Comparison of ENCODE assay signal across 9 cellular contexts in genomic region chr6:44221961-44222335, GRCh38. TPM values are rescaled to one million over a fixed set of nuclear protein-coding genes. Genes with fewer than 3 reads are reported as not detected.
DNase-seq lines count a peak whose midpoint lies in the region; ATAC-seq and TF ChIP-seq lines count a peak whose summit lies in the region.
"Had no signal": no experiment of that assay in that cellular context is flagged by ENCODE, and none has a peak within 500 bp of the region (broad histone marks: within the 10 kb centered on the region; RNA-seq: fewer than 3 reads in every experiment).

No MANE protein-coding gene starts in this region.

- DNase-seq in natural killer cell (no peak), breast epithelium (ENCODE audit: low spot score in 2 of 2) (no peak), vagina (ENCODE audit: extremely low spot score in 2 of 2) (no peak), glutamatergic neuron (no peak), HuH-7 (ENCODE audit: low spot score) (no peak), NCI-H2227 (lab: John Stamatoyannopoulos, UW; ENCODE audit: unreplicated experiment) (no peak)
- no peak for DNase-seq in natural killer cell treated with Interleukin-12 subunit alpha and Interleukin-12 subunit beta and Interleukin-15 and Interleukin-18, amount 100 ng/mL, for 72 hours (ENCODE audit: low spot score)
- DNase-seq in naive thymus-derived CD8-positive, alpha-beta T cell = no peak

- no peak for ATAC-seq in natural killer cell
- ATAC-seq in natural killer cell treated with Interleukin-12 subunit alpha and Interleukin-12 subunit beta and Interleukin-15 and Interleukin-18, amount 100 ng/mL, for 72 hours = no peak
- no peak for ATAC-seq in naive thymus-derived CD8-positive, alpha-beta T cell

- H3K9me3 Mint-ChIP-seq in natural killer cell = no peaks in the 10 kb centered on the region
- H3K9me3 Mint-ChIP-seq in natural killer cell treated with Interleukin-12 subunit alpha and Interleukin-12 subunit beta and Interleukin-15 and Interleukin-18, amount 100 ng/mL, for 72 hours = no peaks in the 10 kb centered on the region
- no peaks in the 10 kb centered on the region for H3K9me3 Mint-ChIP-seq in naive thymus-derived CD8-positive, alpha-beta T cell
- H3K9me3 Mint-ChIP-seq in glutamatergic neuron (ENCODE audit: unreplicated experiment) = no peaks in the 10 kb centered on the region

- POLR2A ChIA-PET in naive thymus-derived CD8-positive, alpha-beta T cell (lab: Charles Lee) = interaction anchor here (1.4 to 5.4 kb wide), 3 partner anchors 16 to 47 kb away, joined by 3 to 47 read pairs (median 9); partner anchors contain the start of gene HSP90AB1

- H3K4me3 Mint-ChIP-seq in natural killer cell = peak overlapping the region; percentile 10
- no peak overlapping the region for H3K4me3 Mint-ChIP-seq in natural killer cell treated with Interleukin-12 subunit alpha and Interleukin-12 subunit beta and Interleukin-15 and Interleukin-18, amount 100 ng/mL, for 72 hours
- H3K4me3 Mint-ChIP-seq in naive thymus-derived CD8-positive, alpha-beta T cell = peak overlapping the region in 7 of 10 donors; percentile 26 to 91 (median 42)
- no peak overlapping the region for H3K4me3 Mint-ChIP-seq in glutamatergic neuron (ENCODE audit: unreplicated experiment)

- H3K27me3 Mint-ChIP-seq in natural killer cell (ENCODE audit: low read depth in 2 of 2) (peaks cover 0 to 8% of the 10 kb centered on the region in 2 donors), glutamatergic neuron (ENCODE audit: unreplicated experiment) (peaks cover 6% of the 10 kb centered on the region)
- peaks cover 0 to 4% of the 10 kb centered on the region in 2 donors for H3K27me3 Mint-ChIP-seq in natural killer cell treated with Interleukin-12 subunit alpha and Interleukin-12 subunit beta and Interleukin-15 and Interleukin-18, amount 100 ng/mL, for 72 hours
- H3K27me3 Mint-ChIP-seq in naive thymus-derived CD8-positive, alpha-beta T cell = peaks cover 0 to 2% (median 0%) of the 10 kb centered on the region in 5 donors

- no peaks in the 10 kb centered on the region for H3K36me3 Mint-ChIP-seq in natural killer cell
- no peaks in the 10 kb centered on the region for H3K36me3 Mint-ChIP-seq in natural killer cell treated with Interleukin-12 subunit alpha and Interleukin-12 subunit beta and Interleukin-15 and Interleukin-18, amount 100 ng/mL, for 72 hours
- H3K36me3 Mint-ChIP-seq in naive thymus-derived CD8-positive, alpha-beta T cell = no peaks in the 10 kb centered on the region
- no peaks in the 10 kb centered on the region for H3K36me3 Mint-ChIP-seq in glutamatergic neuron (ENCODE audit: unreplicated experiment)

- H3K27ac Mint-ChIP-seq in natural killer cell = peak overlapping the region in 1 of 2 donors; percentile 65
- no peak overlapping the region for H3K27ac Mint-ChIP-seq in natural killer cell treated with Interleukin-12 subunit alpha and Interleukin-12 subunit beta and Interleukin-15 and Interleukin-18, amount 100 ng/mL, for 72 hours
- H3K27ac Mint-ChIP-seq in naive thymus-derived CD8-positive, alpha-beta T cell = peak overlapping the region in 1 of 10 donors; percentile 65
- H3K27ac Mint-ChIP-seq in glutamatergic neuron (ENCODE audit: unreplicated experiment) = no peak overlapping the region

- peaks cover 16 to 37% of the 10 kb centered on the region in 2 donors for H3K4me1 Mint-ChIP-seq in natural killer cell
- peaks cover 22 to 23% of the 10 kb centered on the region in 2 donors for H3K4me1 Mint-ChIP-seq in natural killer cell treated with Interleukin-12 subunit alpha and Interleukin-12 subunit beta and Interleukin-15 and Interleukin-18, amount 100 ng/mL, for 72 hours (ENCODE audit: low read depth in 2 of 2)
- peaks cover 14 to 40% (median 36%) of the 10 kb centered on the region in 4 donors for H3K4me1 Mint-ChIP-seq in naive thymus-derived CD8-positive, alpha-beta T cell
- peaks cover 30% of the 10 kb centered on the region for H3K4me1 Mint-ChIP-seq in glutamatergic neuron (ENCODE audit: low read depth, unreplicated experiment)

- H3K27me3 ChIP-seq in breast epithelium (no peaks in the 10 kb centered on the region), vagina (no peaks in the 10 kb centered on the region)

- TF ChIP-seq CTCF in natural killer cell (IDR thresholded peaks at IDR 0.05) (no peak), breast epithelium (IDR thresholded peaks at IDR 0.05) (no peak), vagina (IDR thresholded peaks at IDR 0.05) (no peak), glutamatergic neuron (IDR thresholded peaks at IDR 0.05; ENCODE audit: partially characterized antibody, unreplicated experiment) (no peak)

- no peak for TF ChIP-seq POLR2A in breast epithelium (IDR thresholded peaks at IDR 0.05)
- TF ChIP-seq POLR2A in vagina (IDR thresholded peaks at IDR 0.05) = no peak

- H3K4me3 ChIP-seq in breast epithelium = peak overlapping the region; percentile 68 to 81 (median 75)
- peak overlapping the region; percentile 20 to 74 for H3K4me3 ChIP-seq in vagina

- H3K9me3 ChIP-seq in breast epithelium = no peaks in the 10 kb centered on the region
- H3K9me3 ChIP-seq in vagina = no peaks in the 10 kb centered on the region

- intact Hi-C loops in natural killer cell (cut with micrococcal nuclease) = loop anchor here (1.0 to 5.0 kb wide), 2 partner anchors 15 to 50 kb away; no protein-coding TSS in a partner anchor
- intact Hi-C loops in breast epithelium (cut with DNase I; ENCODE audit: low total_unique reads) = no loop called here
- intact Hi-C loops in vagina (cut with DNase I) = no loop called here

- H3K4me1 ChIP-seq in breast epithelium (peaks cover 10 to 40% of the 10 kb centered on the region in 2 donors), vagina (peaks cover 90% of the 10 kb centered on the region)

- peak overlapping the region; percentile 98 to 99 for H3K27ac ChIP-seq in breast epithelium
- peak overlapping the region; percentile 95 for H3K27ac ChIP-seq in vagina

- H3K36me3 ChIP-seq in breast epithelium (no peaks in the 10 kb centered on the region), vagina (no peaks in the 10 kb centered on the region)

RNA-seq across cellular contexts. Expression of gene SLC29A1, which starts 1.4 kb away (rescaled TPM):
- total RNA-seq in natural killer cell = 1 to 10 TPM; 2.2 to 5.5 (median 5.2) TPM
- 10 to 100 TPM; 25.1 to 95.6 TPM for total RNA-seq in natural killer cell treated with Interleukin-12 subunit alpha and Interleukin-12 subunit beta and Interleukin-15 and Interleukin-18, amount 100 ng/mL, for 72 hours
- total RNA-seq in breast epithelium = 100 to 1,000 TPM; 106 to 140 (median 110) TPM
- total RNA-seq in naive thymus-derived CD8-positive, alpha-beta T cell = 1 to 10 TPM; 1.3 to 2.3 TPM
- polyA plus RNA-seq in naive thymus-derived CD8-positive, alpha-beta T cell = 1 to 10 TPM; 2.0 to 2.6 (median 2.5) TPM
- 51.1 TPM for total RNA-seq in vagina
- 20.0 TPM for total RNA-seq in glutamatergic neuron (ENCODE audit: unreplicated experiment)

RNA-seq across cellular contexts. Expression of gene MYMX, which starts 5.2 kb away (rescaled TPM):
- total RNA-seq in natural killer cell = not detected
- total RNA-seq in natural killer cell treated with Interleukin-12 subunit alpha and Interleukin-12 subunit beta and Interleukin-15 and Interleukin-18, amount 100 ng/mL, for 72 hours = not detected
- 1 to 10 TPM in 2 of 3 donors, under 1 TPM in 1; 0.88 to 3.4 (median 2.9) TPM for total RNA-seq in breast epithelium
- total RNA-seq in naive thymus-derived CD8-positive, alpha-beta T cell = not detected
- polyA plus RNA-seq in naive thymus-derived CD8-positive, alpha-beta T cell = not detected
- total RNA-seq in vagina = not detected
- total RNA-seq in glutamatergic neuron (ENCODE audit: unreplicated experiment) = 0.91 TPM
- total RNA-seq: mononuclear cell had no signal

RNA-seq across cellular contexts. Expression of gene HSP90AB1, which starts 25.0 kb away (rescaled TPM):
- 100 to 1,000 TPM; 256 to 372 (median 308) TPM for total RNA-seq in natural killer cell
- 1,000 to 10,000 TPM; 1,035 to 1,696 TPM for total RNA-seq in natural killer cell treated with Interleukin-12 subunit alpha and Interleukin-12 subunit beta and Interleukin-15 and Interleukin-18, amount 100 ng/mL, for 72 hours
- total RNA-seq in breast epithelium = 100 to 1,000 TPM; 643 to 810 (median 662) TPM
- 100 to 1,000 TPM; 480 to 502 TPM for total RNA-seq in naive thymus-derived CD8-positive, alpha-beta T cell
- 100 to 1,000 TPM; 420 to 607 (median 518) TPM for polyA plus RNA-seq in naive thymus-derived CD8-positive, alpha-beta T cell
- total RNA-seq in vagina = 463 TPM
- total RNA-seq in glutamatergic neuron (ENCODE audit: unreplicated experiment) = 771 TPM

RNA-seq across cellular contexts. Expression of gene SLC35B2, which starts 35.4 kb away (rescaled TPM):
- total RNA-seq in natural killer cell (10 to 100 TPM; 20.9 to 27.7 (median 26.8) TPM), breast epithelium (10 to 100 TPM; 32.8 to 50.5 (median 38.1) TPM), vagina (19.6 TPM), glutamatergic neuron (ENCODE audit: unreplicated experiment) (71.8 TPM)
- total RNA-seq in natural killer cell treated with Interleukin-12 subunit alpha and Interleukin-12 subunit beta and Interleukin-15 and Interleukin-18, amount 100 ng/mL, for 72 hours = 10 to 100 TPM; 34.6 to 39.4 TPM
- 10 to 100 TPM; 18.0 to 18.3 TPM for total RNA-seq in naive thymus-derived CD8-positive, alpha-beta T cell
- 10 to 100 TPM; 31.9 to 40.1 (median 39.0) TPM for polyA plus RNA-seq in naive thymus-derived CD8-positive, alpha-beta T cell

RNA-seq across cellular contexts. Expression of gene NFKBIE, which starts 43.4 kb away (rescaled TPM):
- total RNA-seq in natural killer cell = 10 to 100 TPM; 44.9 to 61.5 (median 56.4) TPM
- 10 to 100 TPM; 24.1 to 26.1 TPM for total RNA-seq in natural killer cell treated with Interleukin-12 subunit alpha and Interleukin-12 subunit beta and Interleukin-15 and Interleukin-18, amount 100 ng/mL, for 72 hours
- 10 to 100 TPM in 2 of 3 donors, 1 to 10 TPM in 1; 4.0 to 25.9 (median 14.4) TPM for total RNA-seq in breast epithelium
- 10 to 100 TPM; 11.4 to 14.4 TPM for total RNA-seq in naive thymus-derived CD8-positive, alpha-beta T cell
- polyA plus RNA-seq in naive thymus-derived CD8-positive, alpha-beta T cell = 1 to 10 TPM; 2.7 to 4.1 (median 3.6) TPM
- 17.2 TPM for total RNA-seq in vagina
- total RNA-seq in glutamatergic neuron (ENCODE audit: unreplicated experiment) = 15.3 TPM

Comparison
In these comparisons a context has a peak if more than half of its experiments do, and no peak if none do; other contexts are left out.
1. H3K4me3 Mint-ChIP-seq: peak in natural killer cell (single experiment) and naive thymus-derived CD8-positive, alpha-beta T cell (7 of 10); none in natural killer cell treated with Interleukin-12 subunit alpha and Interleukin-12 subunit beta and Interleukin-15 and Interleukin-18, amount 100 ng/mL, for 72 hours (single experiment) and glutamatergic neuron (single experiment).